ENCODE assay signal across 15 cellular contexts in the genomic region with DNA sequence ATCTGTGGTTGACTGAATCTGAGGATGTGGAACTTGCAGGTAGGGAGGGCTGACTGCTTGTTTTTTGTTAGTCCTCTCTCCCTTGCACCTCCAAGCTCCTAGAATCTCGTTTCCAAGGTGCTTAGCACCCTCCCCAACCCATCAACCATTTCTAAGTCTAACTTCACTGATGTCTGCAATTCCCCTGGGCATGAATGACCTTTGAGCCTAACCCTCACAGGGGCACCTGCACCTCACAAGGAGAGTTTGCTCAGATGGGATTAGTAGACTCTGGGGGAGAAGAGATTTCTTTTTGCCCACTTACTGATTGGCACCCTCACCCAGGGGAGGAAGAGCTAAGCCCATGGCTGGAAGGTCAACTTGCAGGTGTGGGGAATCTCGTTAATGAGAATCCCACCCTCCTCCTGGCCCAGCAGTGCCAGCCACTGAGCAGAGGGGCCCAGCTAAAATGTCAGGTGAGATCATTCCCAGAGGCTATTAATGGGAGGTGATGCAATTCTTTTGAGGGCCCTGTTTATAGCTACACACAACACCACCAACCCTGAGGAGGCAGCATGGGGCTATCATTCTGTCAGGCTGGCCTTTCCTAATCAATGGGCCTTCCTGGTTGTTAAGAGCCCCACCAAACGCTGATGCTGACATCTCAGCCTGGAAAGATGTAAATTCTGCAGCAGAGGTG.
DNase-seq lines count a peak whose midpoint lies in the region; ATAC-seq and TF ChIP-seq lines count a peak whose summit lies in the region.
"Had no signal": no experiment of that assay in that cellular context is flagged by ENCODE, and none has a peak within 500 bp of the region (broad histone marks: within the 10 kb centered on the region; RNA-seq: fewer than 3 reads in every experiment).

No MANE protein-coding gene starts in this region.

- H3K27ac ChIP-seq in upper lobe of left lung = no peak overlapping the region
- H3K27ac ChIP-seq: KMS-11 had no signal

- ATAC-seq in HG02571 (IDR thresholded peaks at IDR 0.05; ENCODE audit: unreplicated experiment) (no peak), upper lobe of left lung (ENCODE audit: low FRiP score in 2 of 2) (no peak)

- CTCF ChIA-PET in HEK293T (lab: Yijun Ruan, JAX) = interaction anchor here (0.8 kb wide), 1 partner anchor 55 kb away, joined by 5 read pairs; no protein-coding TSS in a partner anchor

- POLR2A ChIA-PET in HEK293T (lab: Yijun Ruan, JAX) = interaction anchor here (1.4 kb wide), 1 partner anchor 82 kb away, joined by 3 read pairs; a partner anchor contains a TSS

- no peak for TF ChIP-seq CTCF in brain (conservative IDR thresholded peaks at IDR 0.05)
- TF ChIP-seq CTCF in nephron (IDR thresholded peaks at IDR 0.05; ENCODE audit: unreplicated experiment in 3 of 3) = no peak
- no peak for TF ChIP-seq CTCF in upper lobe of left lung (IDR thresholded peaks at IDR 0.05)

- no peak for TF ChIP-seq EP300 in upper lobe of left lung (IDR thresholded peaks at IDR 0.05)

- H3K4me1 ChIP-seq in upper lobe of left lung = peaks cover 0 to 11% (median 10%) of the 10 kb centered on the region in 4 donors

- 82 to 83% methylated on average over 3 of the region's 3 CpGs for WGBS in upper lobe of left lung, 2 donors

- peak; percentile 41 for DNase-seq in COLO668 (lab: John Stamatoyannopoulos, UW; ENCODE audit: unreplicated experiment)
- peak; percentile 15 for DNase-seq in HEK293T (ENCODE audit: extremely low spot score)
- DNase-seq in EL = no peak
- DNase-seq in HPDE6-E6E7 (ENCODE audit: extremely low spot score) = no peak
- no peak for DNase-seq in upper lobe of left lung
- DNase-seq: activated CD8-positive, alpha-beta T cell treated with anti-CD3 and anti-CD28 coated beads for 36 hours; activated effector memory CD4-positive, alpha-beta T cell treated with anti-CD3 and anti-CD28 coated beads, Interleukin-2, amount 50 U/mL, for 16 hours; islet precursor cell; naive B cell; NCI-H2029 treated with DMSO at 0.1 percent for 48 hours had no signal

- H3K27ac Mint-ChIP-seq in brain (peak overlapping the region in 3 of 5 experiments; percentile 6 to 85 (median 81)), nephron (peak overlapping the region; percentile 85 to 98 (median 96))
- H3K27ac Mint-ChIP-seq: activated CD8-positive, alpha-beta T cell treated with anti-CD3 and anti-CD28 coated beads for 36 hours had no signal

- no peaks in the 10 kb centered on the region for H3K36me3 Mint-ChIP-seq in brain
- H3K36me3 Mint-ChIP-seq in nephron (ENCODE audit: low read depth) = no peaks in the 10 kb centered on the region
- H3K36me3 Mint-ChIP-seq: naive B cell had no signal

- H3K4me3 ChIP-seq in upper lobe of left lung = no peak overlapping the region
- H3K4me3 ChIP-seq: breast epithelium had no signal

- TF ChIP-seq POLR2A in upper lobe of left lung (IDR thresholded peaks at IDR 0.05) = no peak

- H3K4me3 Mint-ChIP-seq in brain (no peak overlapping the region), nephron (no peak overlapping the region)
- H3K4me3 Mint-ChIP-seq: activated CD8-positive, alpha-beta T cell treated with anti-CD3 and anti-CD28 coated beads for 36 hours; naive B cell had no signal

- H3K9me3 ChIP-seq in upper lobe of left lung = no peaks in the 10 kb centered on the region
- H3K9me3 ChIP-seq: breast epithelium had no signal

- H3K36me3 ChIP-seq in upper lobe of left lung = peaks cover 0 to 3% (median 1%) of the 10 kb centered on the region in 4 donors
- H3K36me3 ChIP-seq: breast epithelium had no signal

- H3K27me3 Mint-ChIP-seq in brain (peaks cover 11% of the 10 kb centered on the region), nephron (ENCODE audit: low read depth) (peaks cover 4% of the 10 kb centered on the region)
- H3K27me3 Mint-ChIP-seq: activated CD8-positive, alpha-beta T cell treated with anti-CD3 and anti-CD28 coated beads for 36 hours; naive B cell had no signal

- H3K9me3 Mint-ChIP-seq in brain = no peaks in the 10 kb centered on the region
- H3K9me3 Mint-ChIP-seq in nephron = no peaks in the 10 kb centered on the region
- H3K9me3 Mint-ChIP-seq: activated CD8-positive, alpha-beta T cell treated with anti-CD3 and anti-CD28 coated beads for 36 hours; naive B cell had no signal

- H3K4me1 Mint-ChIP-seq in brain (peaks cover 38% of the 10 kb centered on the region), nephron (peaks cover 53% of the 10 kb centered on the region)

- H3K27me3 ChIP-seq in upper lobe of left lung = no peaks in the 10 kb centered on the region
- H3K27me3 ChIP-seq: breast epithelium had no signal

TF ChIP-seq in HEK293T, 16 proteins besides CTCF, POLR2A, EP300 and RAD21:
- TF ChIP-seq L3MBTL2 (conservative IDR thresholded peaks at IDR 0.05) = no peak
- no peak for TF ChIP-seq CTBP1 (IDR thresholded peaks at IDR 0.05; ENCODE audit: borderline replicate concordance)
- no peak for TF ChIP-seq FOXK2 (IDR thresholded peaks at IDR 0.05)
- TF ChIP-seq, protein P1, sequence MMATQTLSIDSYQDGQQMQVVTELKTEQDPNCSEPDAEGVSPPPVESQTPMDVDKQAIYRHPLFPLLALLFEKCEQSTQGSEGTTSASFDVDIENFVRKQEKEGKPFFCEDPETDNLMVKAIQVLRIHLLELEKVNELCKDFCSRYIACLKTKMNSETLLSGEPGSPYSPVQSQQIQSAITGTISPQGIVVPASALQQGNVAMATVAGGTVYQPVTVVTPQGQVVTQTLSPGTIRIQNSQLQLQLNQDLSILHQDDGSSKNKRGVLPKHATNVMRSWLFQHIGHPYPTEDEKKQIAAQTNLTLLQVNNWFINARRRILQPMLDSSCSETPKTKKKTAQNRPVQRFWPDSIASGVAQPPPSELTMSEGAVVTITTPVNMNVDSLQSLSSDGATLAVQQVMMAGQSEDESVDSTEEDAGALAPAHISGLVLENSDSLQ (IDR thresholded peaks at IDR 0.05) = no peak
- TF ChIP-seq HDGF (IDR thresholded peaks at IDR 0.05; ENCODE audit: borderline replicate concordance) = no peak
- no peak for TF ChIP-seq FOXM1 (IDR thresholded peaks at IDR 0.05; ENCODE audit: borderline replicate concordance)
- TF ChIP-seq LEF1 (IDR thresholded peaks at IDR 0.05; ENCODE audit: borderline replicate concordance) = no peak
- TF ChIP-seq SP1 (IDR thresholded peaks at IDR 0.05) = no peak
- TF ChIP-seq ARNT (IDR thresholded peaks at IDR 0.05) = no peak
- no peak for TF ChIP-seq SUZ12 (IDR thresholded peaks at IDR 0.05)
- no peak for TF ChIP-seq BHLHE40 (IDR thresholded peaks at IDR 0.05; ENCODE audit: borderline replicate concordance)

Comparison
In these comparisons a context has a peak if more than half of its experiments do, and no peak if none do; other contexts are left out.
1. DNase-seq: peak in COLO668 (single experiment) and HEK293T (single experiment); none in EL (single experiment), HPDE6-E6E7 (single experiment) and upper lobe of left lung (0 of 2).